19 cellular contexts compared by ENCODE assay signal in the genomic region with DNA sequence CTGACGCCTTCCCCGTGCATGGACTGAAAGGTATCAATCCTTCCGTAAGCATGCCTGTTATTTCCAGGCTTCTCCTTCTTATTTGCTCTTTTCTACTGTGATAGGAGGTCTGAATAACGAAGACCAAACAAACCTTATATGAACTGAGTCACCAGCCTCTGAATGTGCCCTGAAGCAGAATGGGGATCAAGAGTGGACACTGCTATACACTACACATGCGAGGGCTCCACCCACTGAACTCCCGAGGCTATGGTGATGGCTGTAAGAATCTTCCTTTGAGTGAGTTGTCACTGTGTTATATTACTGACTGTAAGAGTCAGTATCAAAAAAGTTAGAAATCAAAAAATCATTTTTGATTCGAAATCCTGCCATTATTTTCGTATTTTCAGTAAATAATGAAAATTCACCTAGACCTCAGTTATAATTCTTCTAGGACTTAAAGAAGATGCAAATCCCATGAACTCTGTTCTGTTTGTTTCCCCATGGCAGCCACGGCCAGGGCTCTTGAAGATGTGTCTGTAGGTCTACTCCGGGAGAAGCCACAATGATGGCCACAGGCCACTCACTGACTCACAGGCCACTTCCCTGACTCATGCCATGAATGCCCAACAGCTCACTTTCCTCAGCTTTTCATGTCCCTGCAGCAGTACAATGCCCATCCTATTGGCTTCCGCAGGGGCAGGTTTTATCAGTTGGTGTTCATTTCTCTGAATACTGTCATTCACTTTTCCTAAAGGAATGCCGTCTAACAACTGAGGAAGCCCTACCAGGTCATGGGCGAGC. TPM values are rescaled to one million over a fixed set of nuclear protein-coding genes. Genes with fewer than 3 reads are reported as not detected.
DNase-seq lines count a peak whose midpoint lies in the region; ATAC-seq, FAIRE-seq and TF ChIP-seq lines count a peak whose summit lies in the region.
"Had no signal": no experiment of that assay in that cellular context is flagged by ENCODE, and none has a peak within 500 bp of the region (broad histone marks: within the 10 kb centered on the region; RNA-seq: fewer than 3 reads in every experiment).

No MANE protein-coding gene starts in this region.

- peaks cover 17 to 95% of the 10 kb centered on the region in 2 donors for H3K36me3 ChIP-seq in psoas muscle (ENCODE audit: insufficient read depth in 1 of 2, low read depth in 1 of 2)

- 92 to 93% (median 92%) methylated on average over 13 of the region's 13 CpGs for WGBS in psoas muscle, 3 donors

- no peak for FAIRE-seq in GM12892 (lab: Jason Lieb, UNC)
- FAIRE-seq: endometrium, HepG2, keratinocyte had no signal

- TF ChIP-seq CTCF in dorsolateral prefrontal cortex (IDR thresholded peaks at IDR 0.05 in 54 of 56, conservative IDR thresholded peaks at IDR 0.05 in 2 of 56; ENCODE audit: low read depth in 1 of 56, partially characterized antibody in 56 of 56) (no peak), psoas muscle (IDR thresholded peaks at IDR 0.05) (no peak)

- no peak for TF ChIP-seq POLR2A in GM12892 (IDR thresholded peaks at IDR 0.05; ENCODE audit: low read depth, low read length)

- no peaks in the 10 kb centered on the region for H3K4me1 ChIP-seq in psoas muscle
- H3K4me1 ChIP-seq: thyroid gland had no signal

- DNase-seq in ELR (ENCODE audit: low read depth): peak; percentile 71
- DNase-seq in SK-MEL-5 (ENCODE audit: low read depth, low spot score): peak; percentile 24
- DNase-seq in dorsolateral prefrontal cortex: peak in 3 of 10 donors; percentile 10 to 65 (median 28)
- peak; percentile 14 to 54 for DNase-seq in psoas muscle
- DNase-seq in GM12892 (ENCODE audit: insufficient read length): no peak
- no peak for DNase-seq in activated effector memory CD4-positive, alpha-beta T cell treated with Interleukin-2 at 50 U/mL for 16 hours
- DNase-seq: activated CD8-positive, alpha-beta memory T cell treated with anti-CD3 and anti-CD28 coated beads for 24 hours; activated gamma-delta T cell treated with Interleukin-2 at 50 U/mL for 16 hours; DND-41; H9; NCI-H526; thyroid gland had no signal

- peak; percentile 58 to 80 (median 62) for ATAC-seq in psoas muscle
- ATAC-seq in GM21447 (IDR thresholded peaks at IDR 0.05; ENCODE audit: unreplicated experiment): no peak
- no peak for ATAC-seq in HG03565 (IDR thresholded peaks at IDR 0.05; ENCODE audit: unreplicated experiment)
- ATAC-seq: HepG2, sciatic nerve had no signal

- intact Hi-C loops in dorsolateral prefrontal cortex (cut with DNase I) (no loop called here), psoas muscle (cut with DNase I) (no loop called here)

- in situ Hi-C loops in SK-MEL-5 (cut with HindIII; ENCODE audit: low pct_unique_long_range_greater_than_20kb, low sequenced_read_pairs): no loop called here

- H3K27me3 ChIP-seq in dorsolateral prefrontal cortex (no peaks in the 10 kb centered on the region), psoas muscle (ENCODE audit: insufficient read depth in 3 of 3, low read length in 2 of 3) (no peaks in the 10 kb centered on the region)
- H3K27me3 ChIP-seq: thyroid gland had no signal

- no peak overlapping the region for H3K4me3 ChIP-seq in dorsolateral prefrontal cortex
- H3K4me3 ChIP-seq in psoas muscle: no peak overlapping the region
- H3K4me3 ChIP-seq: PC-9, thyroid gland had no signal

- H3K9me3 ChIP-seq in psoas muscle: no peaks in the 10 kb centered on the region
- H3K9me3 ChIP-seq: thyroid gland had no signal

- H3K27ac ChIP-seq in dorsolateral prefrontal cortex (peak overlapping the region in 49 of 59 donors; percentile 3 to 85 (median 66)), psoas muscle (no peak overlapping the region)
- H3K27ac ChIP-seq: PC-9, thyroid gland had no signal

RNA-seq across cellular contexts. Expression of gene ZZEF1, which starts 54.7 kb away (rescaled TPM):
- 24.0 and 30.4 TPM in 2 replicates for total RNA-seq in SK-MEL-5 (2014; rRNA removed; shearing (Covaris generic))
- 15.5 and 20.0 TPM in 2 replicates for polyA plus RNA-seq in SK-MEL-5 (2015; cell fraction: cytosol; rRNA removed)
- polyA plus RNA-seq in SK-MEL-5 (2015; cell fraction: nucleus; rRNA removed): 35.2 and 42.7 TPM in 2 replicates
- total RNA-seq in dorsolateral prefrontal cortex (10 to 100 TPM; 44.1 to 90.3 (median 67.7) TPM), psoas muscle (10 to 100 TPM; 25.4 to 53.1 (median 38.4) TPM)
- polyA plus RNA-seq in psoas muscle: 10 to 100 TPM in 2 of 3 donors, 1 to 10 TPM in 1; 9.5 to 26.4 (median 10.1) TPM
- 17.7 TPM for polyA plus RNA-seq in GM12892 (2012; ENCODE audit: missing spikeins)

RNA-seq across cellular contexts. Expression of gene CYB5D2, which starts 54.9 kb away (rescaled TPM):
- total RNA-seq in SK-MEL-5 (2014; rRNA removed; shearing (Covaris generic)): 35.6 and 36.3 TPM in 2 replicates
- polyA plus RNA-seq in SK-MEL-5 (2015; cell fraction: cytosol; rRNA removed): 55.2 and 58.2 TPM in 2 replicates
- 19.8 and 20.3 TPM in 2 replicates for polyA plus RNA-seq in SK-MEL-5 (2015; cell fraction: nucleus; rRNA removed)
- total RNA-seq in dorsolateral prefrontal cortex: 10 to 100 TPM; 22.6 to 49.4 (median 36.3) TPM
- 10 to 100 TPM in 1 of 4 donors, 1 to 10 TPM in 3; 5.1 to 10.9 (median 6.7) TPM for total RNA-seq in psoas muscle
- 10 to 100 TPM in 1 of 3 donors, 1 to 10 TPM in 2; 4.7 to 19.6 (median 8.3) TPM for polyA plus RNA-seq in psoas muscle
- 7.7 TPM for polyA plus RNA-seq in GM12892 (2012; ENCODE audit: missing spikeins)

Comparison
In these comparisons a context has a peak if more than half of its experiments do, and no peak if none do; other contexts are left out.
1. DNase-seq: peak in ELR (single experiment), SK-MEL-5 (single experiment) and psoas muscle (2 of 2); none in GM12892 (single experiment) and activated effector memory CD4-positive, alpha-beta T cell treated with Interleukin-2 at 50 U/mL for 16 hours (single experiment).
2. ATAC-seq: peak in psoas muscle (4 of 4); none in GM21447 (single experiment) and HG03565 (single experiment).